In the genomic region with DNA sequence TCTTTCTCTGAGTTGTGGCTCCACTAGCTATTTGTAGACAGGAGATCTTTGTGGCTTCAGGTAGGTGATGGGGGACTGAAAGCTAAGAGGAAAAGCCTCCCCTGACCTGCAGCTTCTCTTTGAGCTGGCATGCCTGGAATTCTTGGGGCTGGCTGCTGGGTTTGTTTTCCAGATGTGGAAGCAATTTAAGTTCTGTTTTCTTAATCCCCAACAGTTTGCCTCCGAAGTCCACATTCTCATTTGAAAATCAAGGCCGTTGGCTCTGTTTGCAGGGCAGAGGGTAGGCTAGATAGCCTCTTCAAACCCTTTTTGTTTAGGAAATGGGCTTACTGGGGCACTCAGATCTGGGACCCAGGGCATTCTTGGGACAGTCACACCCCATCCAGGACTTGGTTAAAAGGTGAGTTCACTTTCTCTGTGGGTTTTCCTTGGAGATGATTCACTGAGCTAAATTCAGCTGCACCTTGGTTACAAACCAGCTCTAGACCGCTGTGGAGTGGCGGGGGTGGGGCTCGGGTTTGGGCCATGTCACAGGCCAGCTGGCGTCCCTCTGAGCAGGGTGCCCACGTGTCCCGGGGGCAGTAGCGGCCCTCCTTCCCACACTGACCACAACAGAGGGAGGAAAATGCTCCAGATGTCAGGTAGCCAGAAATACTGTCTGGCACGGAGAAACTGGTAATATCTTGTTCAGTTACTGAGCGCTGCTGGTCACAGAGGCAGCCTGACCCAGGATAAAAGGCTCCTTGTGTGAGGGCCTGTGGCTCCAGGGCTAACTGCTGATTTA, we compare ENCODE assay signal across 8 cellular contexts.
DNase-seq lines count a peak whose midpoint lies in the region; ATAC-seq, FAIRE-seq and TF ChIP-seq lines count a peak whose summit lies in the region.

No MANE protein-coding gene starts in this region.

- DNase-seq in H4 (ENCODE audit: low spot score) (peak; percentile 83), UCSD-AML1 (lab: John Stamatoyannopoulos, UW; ENCODE audit: unreplicated experiment) (peak; percentile 34), cardiac muscle cell (ENCODE audit: low read depth in 1 of 2, low spot score in 1 of 2) (peak in 1 of 2 donors; percentile 62), renal cortical epithelial cell (ENCODE audit: low read depth) (peak; percentile 78), small intestine (no peak)

- FAIRE-seq in small intestine (lab: Jason Lieb, UNC) = no peak

- H3K4me3 ChIP-seq in cardiac muscle cell (no peak overlapping the region), small intestine (ENCODE audit: low read depth in 1 of 2, low read length in 2 of 2) (no peak overlapping the region)

- TF ChIP-seq CTCF in cardiac muscle cell (IDR thresholded peaks at IDR 0.05; ENCODE audit: low read depth, low read length) = no peak

- H3K27me3 ChIP-seq in cardiac muscle cell (no peaks in the 10 kb centered on the region), small intestine (ENCODE audit: control insufficient read depth in 2 of 2, insufficient read depth in 2 of 2, low read length in 2 of 2) (no peaks in the 10 kb centered on the region)

- H3K27ac ChIP-seq in cardiac muscle cell (peak overlapping the region; percentile 78), small intestine (ENCODE audit: low read depth in 1 of 2, low read length in 1 of 2) (no peak overlapping the region)

- H3K4me1 ChIP-seq in cardiac muscle cell (ENCODE audit: low read depth) (peaks cover 19% of the 10 kb centered on the region), small intestine (ENCODE audit: control insufficient read depth in 2 of 2, insufficient read depth in 1 of 2, low read depth in 1 of 2, low read length in 1 of 2) (peaks cover 4 to 11% of the 10 kb centered on the region in 2 donors)

- no peaks in the 10 kb centered on the region for H3K9me3 ChIP-seq in cardiac muscle cell (ENCODE audit: low read depth)
- no peaks in the 10 kb centered on the region for H3K9me3 ChIP-seq in small intestine (ENCODE audit: control insufficient read depth, low read depth)

- H3K36me3 ChIP-seq in cardiac muscle cell = no peaks in the 10 kb centered on the region
- H3K36me3 ChIP-seq in small intestine (ENCODE audit: control insufficient read depth in 2 of 2, insufficient read depth in 2 of 2, low read length in 2 of 2) = peaks cover 0 to 2% of the 10 kb centered on the region in 2 donors

- ATAC-seq in GM18909 (IDR thresholded peaks at IDR 0.05; ENCODE audit: poor library complexity, unreplicated experiment) = no peak
- ATAC-seq in GM21576 (IDR thresholded peaks at IDR 0.05; ENCODE audit: unreplicated experiment) = no peak
- ATAC-seq in HG02642 (IDR thresholded peaks at IDR 0.05; ENCODE audit: poor library complexity, unreplicated experiment) = no peak

- 42 to 69% (median 60%) methylated on average over 11 of the region's 11 CpGs for WGBS in small intestine, 3 donors
